8 cellular contexts compared by ENCODE assay signal in genomic region chr4:56799824-56800756, GRCh38. TPM values are rescaled to one million over a fixed set of nuclear protein-coding genes. Genes with fewer than 3 reads are reported as not detected.
DNase-seq lines count a peak whose midpoint lies in the region; ATAC-seq and TF ChIP-seq lines count a peak whose summit lies in the region.

No MANE protein-coding gene starts in this region.

- H3K4me1 Mint-ChIP-seq in H9, result peaks cover 3% of the 10 kb centered on the region in 2 experiments; a peak in 3 of 4 replicates

- H3K36me3 ChIP-seq in ES-I3 (ENCODE audit: insufficient read depth, low read length) (no peaks in the 10 kb centered on the region), gastroesophageal sphincter (no peaks in the 10 kb centered on the region)

- H3T11ph ChIP-seq in H9 (ENCODE audit: low read length), result no peak overlapping the region

- H3K56ac ChIP-seq in H9 (ENCODE audit: insufficient read length, low read depth, low read length), result no peak overlapping the region

- H4K20me1 ChIP-seq in H9 (ENCODE audit: control insufficient read depth, insufficient read depth, insufficient read length), result no peaks in the 10 kb centered on the region

- no peak overlapping the region for H2AK5ac ChIP-seq in H9 (ENCODE audit: insufficient read length, low read length)

- no peaks in the 10 kb centered on the region for H3K79me1 ChIP-seq in H9 (ENCODE audit: insufficient read depth, low read depth, low read length, poor library complexity, severe bottlenecking)

- no peak overlapping the region for H4K91ac ChIP-seq in H9 (ENCODE audit: insufficient read length, low read depth, low read length)

- no peak overlapping the region for H2BK15ac ChIP-seq in H9 (ENCODE audit: low read depth, low read length)

- no peaks in the 10 kb centered on the region; a peak in 1 of 5 replicates for H3K9me3 Mint-ChIP-seq in H9

- H2BK20ac ChIP-seq in H9 (ENCODE audit: low read depth, low read length, poor library complexity, severe bottlenecking), result no peak overlapping the region

- no peaks in the 10 kb centered on the region for H3K79me2 ChIP-seq in H9 (ENCODE audit: insufficient read depth, low read length)

- no peaks in the 10 kb centered on the region for H3K36me3 Mint-ChIP-seq in H9 (ENCODE audit: insufficient read depth in 1 of 3, low read depth in 3 of 3)

- no peaks in the 10 kb centered on the region for H3K9me3 ChIP-seq in ES-I3 (ENCODE audit: control insufficient read depth, insufficient read depth, low read length)
- H3K9me3 ChIP-seq in H9 (ENCODE audit: control insufficient read depth, low read depth, low read length), result no peaks in the 10 kb centered on the region
- H3K9me3 ChIP-seq in gastroesophageal sphincter, result no peaks in the 10 kb centered on the region

- peak; percentile 94 for ATAC-seq in gastroesophageal sphincter

- H3K4me3 Mint-ChIP-seq in H9, result peak overlapping the region; percentile 71 to 81

- TF ChIP-seq CTCF in H9 (conservative IDR thresholded peaks at IDR 0.05) (peak; percentile 93), gastroesophageal sphincter (IDR thresholded peaks at IDR 0.05) (peak; percentile 66 to 86 (median 80))

- WGBS in H9 (ENCODE audit: extremely low coverage, insufficient read length, low lambda C conversion rate), result no CpG with 5 or more reads among the region's 19 CpGs
- WGBS in gastroesophageal sphincter (ENCODE audit: low coverage in 1 of 2), 2 donors, result 8 to 12% methylated on average over 6 to 12 of the region's 19 CpGs

- peak overlapping the region; percentile 54 to 79 for H3K4me3 ChIP-seq in gastroesophageal sphincter

- H3K27ac Mint-ChIP-seq in H9, result no peak overlapping the region

- peak; percentile 82 for DNase-seq in H9
- DNase-seq in M059J (ENCODE audit: low read depth), result peak; percentile 75
- peak; percentile 76 for DNase-seq in SIG-M5 treated with dmso at 0.1 percent for 504 hours (lab: John Stamatoyannopoulos, UW; ENCODE audit: unreplicated experiment)
- peak; percentile 32 to 73 (median 51) for DNase-seq in activated naive CD4-positive, alpha-beta T cell (lab: John Stamatoyannopoulos, UW)
- peak; percentile 66 for DNase-seq in non-pigmented ciliary epithelial cell (ENCODE audit: low read depth)
- peak; percentile 92 for DNase-seq in superior temporal gyrus (ENCODE audit: extremely low spot score)

- H3K18ac ChIP-seq in H9 (ENCODE audit: insufficient read length, low read depth, low read length), result no peak overlapping the region

- H3K23ac ChIP-seq in H9 (ENCODE audit: insufficient read length, low read depth, low read length), result no peak overlapping the region

- no peak overlapping the region for H4K5ac ChIP-seq in H9 (ENCODE audit: insufficient read length, low read depth, low read length)

- H2BK12ac ChIP-seq in H9 (ENCODE audit: insufficient read length, low read depth, low read length), result no peak overlapping the region

- TF ChIP-seq EP300 in gastroesophageal sphincter (IDR thresholded peaks at IDR 0.05), result no peak

- H3K23me2 ChIP-seq in H9 (ENCODE audit: insufficient read length, low read depth, low read length, poor library complexity, severe bottlenecking), result no peaks in the 10 kb centered on the region

- no peak overlapping the region for H4K8ac ChIP-seq in H9 (replicated peaks; ENCODE audit: insufficient read length, low read depth, low read length)

- no peaks in the 10 kb centered on the region; the same call in 1 of the 2 replicates for H3K27me3 ChIP-seq in H9 (ENCODE audit: insufficient read depth, low read length)
- no peaks in the 10 kb centered on the region for H3K27me3 ChIP-seq in gastroesophageal sphincter

- H3K9ac ChIP-seq in ES-I3 (ENCODE audit: low read depth, low read length) (peak overlapping the region; percentile 66), H9 (ENCODE audit: extremely low read depth, insufficient read length, low read length) (no peak overlapping the region)

- H3K14ac ChIP-seq in H9 (ENCODE audit: insufficient read depth, low read length), result no peak overlapping the region

- no peak overlapping the region for H2BK120ac ChIP-seq in H9 (ENCODE audit: low read depth, low read length, poor library complexity, severe bottlenecking)

- H3K4me1 ChIP-seq in ES-I3 (ENCODE audit: insufficient read depth, low read length) (no peaks in the 10 kb centered on the region), H9 (ENCODE audit: insufficient read depth, low read length) (no peaks in the 10 kb centered on the region), gastroesophageal sphincter (peaks cover 0 to 13% (median 0%) of the 10 kb centered on the region in 3 donors)

- H3K27ac ChIP-seq in H9 (ENCODE audit: insufficient read length, low read depth, low read length) (no peak overlapping the region), gastroesophageal sphincter (peak overlapping the region; percentile 43 to 80 (median 72))

- H2BK5ac ChIP-seq in H9 (ENCODE audit: insufficient read length, low read length), result no peak overlapping the region

- H3K27me3 Mint-ChIP-seq in H9 (ENCODE audit: low read depth), result peaks cover 32% of the 10 kb centered on the region

- TF ChIP-seq POLR2A in gastroesophageal sphincter (IDR thresholded peaks at IDR 0.05), result no peak

- peak overlapping the region; percentile 62 for H3K4me2 ChIP-seq in H9 (ENCODE audit: insufficient read depth, insufficient read length, low read length)

- H3K4ac ChIP-seq in H9 (ENCODE audit: low read depth, low read length), result no peak overlapping the region

- peak overlapping the region; percentile 94 for H2AFZ ChIP-seq in H9 (ENCODE audit: low read length)

RNA-seq across cellular contexts. Expression of gene SPINK2, which starts 21.4 kb away (rescaled TPM):
- total RNA-seq in H9 (2021) (0.44 and 1.8 TPM in 2 replicates), gastroesophageal sphincter (not detected)
- total RNA-seq in M059J (2014; rRNA removed; shearing (Covaris generic)), result 3.1 TPM in 1 of 2 replicates, not detected in the other
